8 cellular contexts compared by ENCODE assay signal in the genomic region with DNA sequence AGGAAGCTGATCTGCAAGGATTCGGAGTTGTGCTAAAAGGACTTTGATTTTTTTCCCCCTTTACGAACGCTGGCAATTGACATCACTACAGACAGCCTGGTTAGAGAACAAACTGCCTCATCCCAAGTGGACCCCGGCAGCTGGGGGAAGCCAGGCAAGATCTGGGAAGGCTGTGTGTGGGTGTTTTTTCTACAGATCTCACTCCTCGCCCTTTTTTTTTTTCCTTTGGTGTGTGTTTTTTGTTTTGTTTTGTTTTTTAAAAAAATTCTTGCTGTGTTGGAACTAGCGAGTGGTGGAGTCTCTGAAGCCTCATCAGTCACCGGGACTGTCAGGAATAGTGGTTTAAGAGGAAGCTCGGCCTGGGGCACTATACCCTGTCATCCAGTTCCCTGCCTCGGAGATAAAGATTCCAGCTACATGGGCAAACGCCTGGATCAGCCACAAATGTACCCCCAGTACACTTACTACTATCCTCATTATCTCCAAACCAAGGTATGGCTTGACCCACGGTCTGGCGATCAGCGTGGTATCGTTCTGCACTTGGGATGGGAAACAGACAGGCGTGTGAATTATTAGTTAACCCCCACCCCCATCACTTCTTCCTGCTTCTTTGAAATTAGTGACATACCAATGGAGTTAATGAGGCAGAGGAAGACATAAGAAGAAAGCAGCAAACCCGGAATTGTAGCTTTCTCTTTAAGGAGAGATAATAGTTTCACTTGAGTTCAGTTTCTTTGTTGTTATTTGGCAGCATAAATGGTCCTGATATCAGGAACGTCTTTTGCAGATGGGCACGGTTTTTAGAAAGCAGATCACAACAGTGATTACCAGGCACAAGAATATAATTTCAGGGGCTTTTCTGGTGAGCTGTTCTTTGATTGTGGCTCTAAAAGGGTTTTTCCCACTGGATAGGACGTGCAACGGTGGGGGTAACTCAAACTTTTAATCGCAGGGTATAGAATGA. TPM values are rescaled to one million over a fixed set of nuclear protein-coding genes. Genes with fewer than 3 reads are reported as not detected.
DNase-seq lines count a peak whose midpoint lies in the region; ATAC-seq and TF ChIP-seq lines count a peak whose summit lies in the region.

No MANE protein-coding gene starts in this region.

- H3K36me3 Mint-ChIP-seq in natural killer cell: no peaks in the 10 kb centered on the region

- H3K36me3 ChIP-seq in RWPE2 (ENCODE audit: low read depth): no peaks in the 10 kb centered on the region
- no peaks in the 10 kb centered on the region for H3K36me3 ChIP-seq in esophagus (ENCODE audit: control insufficient read depth in 2 of 2, insufficient read depth in 2 of 2, low read length in 1 of 2)
- no peaks in the 10 kb centered on the region for H3K36me3 ChIP-seq in Karpas-422 (ENCODE audit: insufficient read depth, low read length)

- peaks cover 4% of the 10 kb centered on the region in 2 donors for H3K9me3 Mint-ChIP-seq in natural killer cell

- no peak overlapping the region for H3K9ac ChIP-seq in Karpas-422 (ENCODE audit: low read length)

- no peaks in the 10 kb centered on the region for H4K20me1 ChIP-seq in Karpas-422 (ENCODE audit: insufficient read depth, low read depth, low read length)

- H3K27ac Mint-ChIP-seq in natural killer cell: peak overlapping the region in 1 of 2 donors; percentile 21

- intact Hi-C loops in natural killer cell (cut with micrococcal nuclease): no loop called here

- ATAC-seq in HG02759 (IDR thresholded peaks at IDR 0.05; ENCODE audit: unreplicated experiment): peak; percentile 66
- peak; percentile 29 for ATAC-seq in RWPE2 (ENCODE audit: low read depth)
- no peak for ATAC-seq in natural killer cell

- H3K27me3 Mint-ChIP-seq in natural killer cell (ENCODE audit: low read depth in 2 of 2): peaks cover 8 to 13% of the 10 kb centered on the region in 2 donors

- no peak overlapping the region for H2AFZ ChIP-seq in Karpas-422 (ENCODE audit: low read length)

- H3K9me2 ChIP-seq in Karpas-422 (replicated peaks; ENCODE audit: insufficient read depth, low read length): no peaks in the 10 kb centered on the region

- H3K4me1 Mint-ChIP-seq in natural killer cell: peaks cover 14 to 17% of the 10 kb centered on the region in 2 donors

- peak; percentile 23 for DNase-seq in activated CD4-positive, alpha-beta T cell treated with anti-CD3 and anti-CD28 coated beads for 48 hours
- no peak for DNase-seq in activated CD4-positive, alpha-beta T cell treated with anti-CD3 and anti-CD28 coated beads for 1 hour
- DNase-seq in RWPE2 (ENCODE audit: low spot score) (no peak), natural killer cell (no peak), NCI-H1436 treated with DMSO at 0.1 percent for 48 hours (lab: John Stamatoyannopoulos, UW) (no peak), Karpas-422 (no peak)

- H3K4me3 ChIP-seq in RWPE2 (ENCODE audit: severe bottlenecking) (peak overlapping the region; percentile 46), esophagus (ENCODE audit: low read depth in 1 of 2, low read length in 2 of 2) (peak overlapping the region; percentile 35 to 55), Karpas-422 (ENCODE audit: low read length) (no peak overlapping the region)

- H3K79me2 ChIP-seq in Karpas-422 (ENCODE audit: low read length): no peaks in the 10 kb centered on the region

- 7 to 10% methylated on average over 21 of the region's 21 CpGs for WGBS in esophagus, 2 donors

- H3K4me1 ChIP-seq in RWPE2 (ENCODE audit: insufficient read depth, poor library complexity, severe bottlenecking): peaks cover 15% of the 10 kb centered on the region
- no peaks in the 10 kb centered on the region for H3K4me1 ChIP-seq in esophagus (ENCODE audit: control insufficient read depth in 2 of 2, insufficient read depth in 2 of 2, low read length in 1 of 2)
- H3K4me1 ChIP-seq in Karpas-422 (ENCODE audit: low read length): no peaks in the 10 kb centered on the region

- peak overlapping the region; percentile 61 for H3K4me3 Mint-ChIP-seq in natural killer cell

- no peak overlapping the region for H3K4me2 ChIP-seq in Karpas-422 (ENCODE audit: low read depth, low read length, poor library complexity, severe bottlenecking)

- H3K27ac ChIP-seq in RWPE2 (ENCODE audit: poor library complexity, severe bottlenecking) (peak overlapping the region; percentile 82), esophagus (ENCODE audit: low read depth in 2 of 2, low read length in 1 of 2) (peak overlapping the region; percentile 72 to 73), Karpas-422 (ENCODE audit: low read length) (no peak overlapping the region)

- no peak for TF ChIP-seq CTCF in RWPE2 (IDR thresholded peaks at IDR 0.05; ENCODE audit: poor library complexity, severe bottlenecking)
- no peak for TF ChIP-seq CTCF in natural killer cell (IDR thresholded peaks at IDR 0.05)

- H3K27me3 ChIP-seq in RWPE2 (ENCODE audit: insufficient read depth, poor library complexity, severe bottlenecking) (no peaks in the 10 kb centered on the region), esophagus (ENCODE audit: control insufficient read depth in 1 of 2, insufficient read depth in 2 of 2, low read length in 2 of 2) (no peaks in the 10 kb centered on the region), Karpas-422 (ENCODE audit: low read length) (no peaks in the 10 kb centered on the region)

- H3K9me3 ChIP-seq in RWPE2 (ENCODE audit: severe bottlenecking): no peaks in the 10 kb centered on the region
- no peaks in the 10 kb centered on the region for H3K9me3 ChIP-seq in esophagus (ENCODE audit: control insufficient read depth in 2 of 2, insufficient read depth in 1 of 2, low read depth in 1 of 2, low read length in 1 of 2)
- peaks cover 4% of the 10 kb centered on the region; the same call in 1 of the 2 replicates for H3K9me3 ChIP-seq in Karpas-422 (ENCODE audit: low read length)

RNA-seq across cellular contexts. Expression of gene RBMS3, which starts 0.7 kb away (rescaled TPM):
- polyA plus RNA-seq in esophagus: 1 to 10 TPM; 1.1 to 1.7 TPM
- under 1 TPM in 1 of 3 donors, not detected in 2; 0.16 TPM for total RNA-seq in natural killer cell
- total RNA-seq in Karpas-422 (2014; rRNA removed; shearing (Covaris generic); ENCODE audit: low replicate concordance): not detected in 2 replicates

Comparison
In these comparisons a context has a peak if more than half of its experiments do, and no peak if none do; other contexts are left out.
1. ATAC-seq: peak in HG02759 (single experiment) and RWPE2 (single experiment); none in natural killer cell (0 of 3).